22 cellular contexts compared by ENCODE assay signal in the genomic region with DNA sequence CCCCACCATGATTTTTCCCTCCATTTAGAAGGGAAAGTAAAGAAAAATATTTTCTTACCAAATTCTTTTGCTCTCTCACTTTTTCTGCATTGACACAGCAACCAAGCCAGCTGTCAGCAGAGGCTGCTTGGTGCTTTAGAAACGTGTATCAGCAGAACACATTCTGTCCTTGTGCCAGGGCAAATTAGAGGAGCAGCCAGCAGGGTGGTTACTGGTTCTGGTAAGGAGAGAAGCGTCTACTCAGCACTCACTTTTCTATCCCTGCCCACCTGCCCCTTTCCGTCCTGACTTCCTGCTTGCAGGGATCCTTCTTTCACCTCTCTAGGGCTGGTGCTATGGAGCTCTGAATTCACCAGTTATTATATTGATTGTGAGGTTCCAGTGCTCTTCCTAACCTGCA.
DNase-seq lines count a peak whose midpoint lies in the region; ATAC-seq, FAIRE-seq and TF ChIP-seq lines count a peak whose summit lies in the region.
"Had no signal": no experiment of that assay in that cellular context is flagged by ENCODE, and none has a peak within 500 bp of the region (broad histone marks: within the 10 kb centered on the region; RNA-seq: fewer than 3 reads in every experiment).

No MANE protein-coding gene starts in this region.

- H3K9ac ChIP-seq in endothelial cell of umbilical vein (replicated peaks; ENCODE audit: extremely low read depth, insufficient read depth, low read length): no peak overlapping the region
- H3K9ac ChIP-seq: BLaER1 treated with 17β-estradiol and CSF1 and Interleukin-3, amounts not matched to agents 10 nM and 100 nM had no signal

- no peak for TF ChIP-seq CTCF in endothelial cell of umbilical vein (IDR thresholded peaks at IDR 0.05; ENCODE audit: extremely low read depth in 1 of 2, insufficient read depth in 1 of 2, low read depth in 1 of 2, low read length in 2 of 2)

- CTCF ChIA-PET in endothelial cell of umbilical vein (lab: Charles Lee): no interaction called here

- H3K4me1 ChIP-seq in endothelial cell of umbilical vein (ENCODE audit: control insufficient read depth, extremely low read depth, insufficient read depth, low read length): peaks cover 9% of the 10 kb centered on the region
- H3K4me1 ChIP-seq: BLaER1 treated with 17β-estradiol and CSF1 and Interleukin-3, amounts not matched to agents 10 nM and 100 nM; Peyer's patch had no signal

- H3K79me2 ChIP-seq in endothelial cell of umbilical vein (ENCODE audit: control insufficient read depth, insufficient read depth, low read length): no peaks in the 10 kb centered on the region

- H4K20me1 ChIP-seq in endothelial cell of umbilical vein (replicated peaks; ENCODE audit: control insufficient read depth, extremely low read depth, insufficient read depth, low read length): no peaks in the 10 kb centered on the region
- H4K20me1 ChIP-seq: BLaER1 treated with 17β-estradiol and CSF1 and Interleukin-3, amounts not matched to agents 10 nM and 100 nM had no signal

- H3K4me3 ChIP-seq in endothelial cell of umbilical vein (replicated peaks in 1 of 3; ENCODE audit: insufficient read depth in 1 of 3, low read depth in 1 of 3, low read length in 3 of 3): no peak overlapping the region
- H3K4me3 ChIP-seq: BLaER1 treated with 17β-estradiol and CSF1 and Interleukin-3, amounts not matched to agents 10 nM and 100 nM; Peyer's patch; tibial nerve had no signal

- no peaks in the 10 kb centered on the region for H3K9me3 ChIP-seq in endothelial cell of umbilical vein (replicated peaks; ENCODE audit: control insufficient read depth, insufficient read depth, low read length)
- H3K9me3 ChIP-seq: BLaER1 treated with 17β-estradiol and CSF1 and Interleukin-3, amounts not matched to agents 10 nM and 100 nM; Peyer's patch; tibial nerve had no signal

- H3K4me2 ChIP-seq in endothelial cell of umbilical vein (ENCODE audit: insufficient read depth, low read length): no peak overlapping the region
- H3K4me2 ChIP-seq: BLaER1 treated with 17β-estradiol and CSF1 and Interleukin-3, amounts not matched to agents 10 nM and 100 nM had no signal

- dilution Hi-C loops in endothelial cell of umbilical vein (cut with MboI; ENCODE audit: extremely low pct_ligation_motif_present, low sequenced_read_pairs): no loop called here

- no peaks in the 10 kb centered on the region for H3K36me3 ChIP-seq in endothelial cell of umbilical vein (ENCODE audit: control insufficient read depth in 2 of 2, extremely low read depth in 1 of 2, insufficient read depth in 2 of 2, low read length in 2 of 2)
- H3K36me3 ChIP-seq: BLaER1 treated with 17β-estradiol and CSF1 and Interleukin-3, amounts not matched to agents 10 nM and 100 nM; Peyer's patch; tibial nerve had no signal

- peak overlapping the region; percentile 90 for H2AFZ ChIP-seq in endothelial cell of umbilical vein (ENCODE audit: low read depth, low read length)

- H3K9me1 ChIP-seq in endothelial cell of umbilical vein (replicated peaks; ENCODE audit: control insufficient read depth, extremely low read depth, insufficient read depth, low read length): no peaks in the 10 kb centered on the region

- H3K27ac ChIP-seq in endothelial cell of umbilical vein (ENCODE audit: insufficient read depth, low read depth, low read length): no peak overlapping the region
- H3K27ac ChIP-seq: 22Rv1; BLaER1 treated with 17β-estradiol and CSF1 and Interleukin-3, amounts not matched to agents 10 nM and 100 nM; Peyer's patch; tibial nerve had no signal

- no peak for ATAC-seq in GM18498 (IDR thresholded peaks at IDR 0.05; ENCODE audit: unreplicated experiment)
- ATAC-seq in HG02763 (IDR thresholded peaks at IDR 0.05; ENCODE audit: unreplicated experiment): no peak
- ATAC-seq: activated naive CD4-positive, alpha-beta T cell treated with anti-CD3 and anti-CD28 coated beads, Interleukin-2, amount 50 U/mL, for 72 hours; activated T-cell treated with anti-CD3 and anti-CD28 coated beads, Interleukin-2, amount 50 U/mL, for 4 hours; stimulated activated effector memory CD8-positive, alpha-beta T cell treated with anti-CD3 and anti-CD28 coated beads, Interleukin-12 subunit alpha, Interleukin-12 subunit beta, amount 100 ng/mL, for 72 hours had no signal

- H3K27me3 ChIP-seq in endothelial cell of umbilical vein (ENCODE audit: control insufficient read depth in 2 of 2, insufficient read depth in 2 of 2, low read length in 2 of 2): no peaks in the 10 kb centered on the region
- H3K27me3 ChIP-seq: BLaER1 treated with 17β-estradiol and CSF1 and Interleukin-3, amounts not matched to agents 10 nM and 100 nM; Peyer's patch; tibial nerve had no signal

- DNase-seq in NCI-H1417 (lab: John Stamatoyannopoulos, UW) (peak in 2 of 3 experiments; percentile 2 to 9), NCI-H1417 treated with DMSO at 0.1 percent for 48 hours (lab: John Stamatoyannopoulos, UW) (no peak), endothelial cell of umbilical vein (ENCODE audit: low read depth, low spot score) (peak; percentile 37), islet precursor cell (peak; percentile 53), ACHN (no peak), erythroblast (lab: John Stamatoyannopoulos, UW) (no peak)
- DNase-seq: activated CD4-positive, alpha-beta memory T cell treated with anti-CD3 and anti-CD28 coated beads for 36 hours; activated T-cell treated with anti-CD3 and anti-CD28 coated beads, Interleukin-2, amount 50 U/mL, for 4 hours; effector CD8-positive, alpha-beta T cell; NCI-H2107; NCI-H748 treated with DMSO at 0.1 percent for 48 hours; Peyer's patch; stimulated activated CD4-positive, alpha-beta T cell treated with anti-CD3 and anti-CD28 coated beads, Interleukin-12 subunit alpha, Interleukin-12 subunit beta, amount 100 ng/mL, for 4 hours had no signal

- in situ Hi-C loops in ACHN (cut with HindIII; ENCODE audit: low pct_ligation_motif_present, low pct_unique_long_range_greater_than_20kb, low sequenced_read_pairs): no loop called here

- POLR2A ChIA-PET in endothelial cell of umbilical vein (lab: Charles Lee): no interaction called here

- BruUV-seq in endothelial cell of umbilical vein (replicated peaks; lab: Mats Ljungman, UMichigan): no TSS peak

- no peak for TF ChIP-seq POLR2A in endothelial cell of umbilical vein (IDR thresholded peaks at IDR 0.05; ENCODE audit: low read depth, low read length)
- TF ChIP-seq POLR2A in erythroblast (IDR thresholded peaks at IDR 0.05; ENCODE audit: low read length): no peak

- intact Hi-C loops in endothelial cell of umbilical vein (cut with micrococcal nuclease): no loop called here

- FAIRE-seq in endothelial cell of umbilical vein (lab: Jason Lieb, UNC): no peak
- FAIRE-seq: bronchial epithelial cell, GM12892 had no signal

TF ChIP-seq in endothelial cell of umbilical vein, 7 proteins besides CTCF, POLR2A, EP300 and RAD21:
- TF ChIP-seq, protein P1, sequence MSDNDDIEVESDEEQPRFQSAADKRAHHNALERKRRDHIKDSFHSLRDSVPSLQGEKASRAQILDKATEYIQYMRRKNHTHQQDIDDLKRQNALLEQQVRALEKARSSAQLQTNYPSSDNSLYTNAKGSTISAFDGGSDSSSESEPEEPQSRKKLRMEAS (IDR thresholded peaks at IDR 0.05; ENCODE audit: insufficient read depth, insufficient read length): no peak
- TF ChIP-seq GATA2 (IDR thresholded peaks at IDR 0.05; ENCODE audit: insufficient read depth, insufficient read length, low read depth, low read length): no peak
- no peak for TF ChIP-seq FOS (IDR thresholded peaks at IDR 0.05; ENCODE audit: borderline replicate concordance, insufficient read depth, low read length)
- TF ChIP-seq POLR2AphosphoS5 (IDR thresholded peaks at IDR 0.05; ENCODE audit: insufficient read depth, low read depth, low read length): no peak
- TF ChIP-seq EZH2 (IDR thresholded peaks at IDR 0.05; ENCODE audit: borderline replicate concordance, low read depth, low read length, severe bottlenecking): no peak
- no peak for TF ChIP-seq JUN (IDR thresholded peaks at IDR 0.05; ENCODE audit: borderline replicate concordance, insufficient read depth, insufficient read length, low read depth)
- TF ChIP-seq MYC (IDR thresholded peaks at IDR 0.05; ENCODE audit: low read depth, low read length): no peak

Comparison
In these comparisons a context has a peak if more than half of its experiments do, and no peak if none do; other contexts are left out.
1. DNase-seq: peak in NCI-H1417 (2 of 3), endothelial cell of umbilical vein (single experiment) and islet precursor cell (single experiment); none in NCI-H1417 treated with DMSO at 0.1 percent for 48 hours (single experiment), ACHN (single experiment) and erythroblast (0 of 2).